18 cellular contexts compared by ENCODE assay signal in the genomic region with DNA sequence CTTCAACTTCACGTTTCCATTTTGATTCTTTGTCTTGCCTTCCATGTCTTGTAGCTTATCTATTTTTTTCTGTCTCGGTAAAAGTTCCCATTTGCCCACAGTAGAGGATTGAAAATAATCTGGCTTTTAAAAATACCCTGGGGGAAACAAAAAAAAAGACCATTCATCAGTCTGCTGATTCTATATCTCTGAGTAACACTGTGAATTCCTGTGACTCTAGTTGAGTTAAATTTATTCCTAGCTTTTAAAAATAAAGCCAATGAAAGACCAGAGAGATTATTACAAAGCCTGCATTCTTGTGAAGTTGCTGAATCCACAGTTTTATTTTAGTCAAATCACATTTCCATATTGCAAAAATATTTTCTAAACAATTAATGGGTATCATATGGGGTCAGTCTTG.
"Had no signal": no experiment of that assay in that cellular context is flagged by ENCODE, and none has a peak within 500 bp of the region (broad histone marks: within the 10 kb centered on the region; RNA-seq: fewer than 3 reads in every experiment).

No MANE protein-coding gene starts in this region.

- DNase-seq: dorsolateral prefrontal cortex; effector CD4-positive, alpha-beta T cell; endodermal cell; gastrocnemius medialis; head of caudate nucleus; mucosa of descending colon; naive B cell; stimulated activated CD4-positive, alpha-beta T cell treated with anti-CD3 and anti-CD28 coated beads, Interleukin-2, amount 100 ng/mL, for 24 hours; stimulated activated CD4-positive, alpha-beta T cell treated with anti-CD3 and anti-CD28 coated beads, Interleukin-4, amount 100 ng/mL, for 24 hours; stimulated activated naive CD4-positive, alpha-beta T cell treated with Interleukin-2 at 50 U/mL for 16 hours; stomach; thyroid gland had no signal

- H3K27me3 Mint-ChIP-seq: naive B cell, type B pancreatic cell had no signal

- H3K36me3 Mint-ChIP-seq: memory B cell; naive B cell; natural killer cell treated with Interleukin-12 subunit alpha and Interleukin-12 subunit beta and Interleukin-15 and Interleukin-18, amount 100 ng/mL, for 72 hours; stimulated activated effector memory CD8-positive, alpha-beta T cell treated with anti-CD3 and anti-CD28 coated beads, Interleukin-12 subunit alpha, Interleukin-12 subunit beta, amount 100 ng/mL, for 72 hours; type B pancreatic cell had no signal

- H3K27ac Mint-ChIP-seq: endodermal cell; memory B cell; naive B cell; natural killer cell treated with Interleukin-12 subunit alpha and Interleukin-12 subunit beta and Interleukin-15 and Interleukin-18, amount 100 ng/mL, for 72 hours; stimulated activated effector memory CD8-positive, alpha-beta T cell treated with anti-CD3 and anti-CD28 coated beads, Interleukin-12 subunit alpha, Interleukin-12 subunit beta, amount 100 ng/mL, for 72 hours; type B pancreatic cell had no signal

- H3K9me3 Mint-ChIP-seq: endodermal cell; memory B cell; natural killer cell treated with Interleukin-12 subunit alpha and Interleukin-12 subunit beta and Interleukin-15 and Interleukin-18, amount 100 ng/mL, for 72 hours; stimulated activated effector memory CD8-positive, alpha-beta T cell treated with anti-CD3 and anti-CD28 coated beads, Interleukin-12 subunit alpha, Interleukin-12 subunit beta, amount 100 ng/mL, for 72 hours; type B pancreatic cell had no signal

- H3K4me1 Mint-ChIP-seq: memory B cell; naive B cell; stimulated activated effector memory CD8-positive, alpha-beta T cell treated with anti-CD3 and anti-CD28 coated beads, Interleukin-12 subunit alpha, Interleukin-12 subunit beta, amount 100 ng/mL, for 72 hours had no signal

- ATAC-seq: gastrocnemius medialis, mucosa of descending colon, sciatic nerve had no signal

- H3K4me3 Mint-ChIP-seq: endodermal cell; memory B cell; naive B cell; natural killer cell treated with Interleukin-12 subunit alpha and Interleukin-12 subunit beta and Interleukin-15 and Interleukin-18, amount 100 ng/mL, for 72 hours; neural crest cell; stimulated activated effector memory CD8-positive, alpha-beta T cell treated with anti-CD3 and anti-CD28 coated beads, Interleukin-12 subunit alpha, Interleukin-12 subunit beta, amount 100 ng/mL, for 72 hours; type B pancreatic cell had no signal
